In the genomic region with DNA sequence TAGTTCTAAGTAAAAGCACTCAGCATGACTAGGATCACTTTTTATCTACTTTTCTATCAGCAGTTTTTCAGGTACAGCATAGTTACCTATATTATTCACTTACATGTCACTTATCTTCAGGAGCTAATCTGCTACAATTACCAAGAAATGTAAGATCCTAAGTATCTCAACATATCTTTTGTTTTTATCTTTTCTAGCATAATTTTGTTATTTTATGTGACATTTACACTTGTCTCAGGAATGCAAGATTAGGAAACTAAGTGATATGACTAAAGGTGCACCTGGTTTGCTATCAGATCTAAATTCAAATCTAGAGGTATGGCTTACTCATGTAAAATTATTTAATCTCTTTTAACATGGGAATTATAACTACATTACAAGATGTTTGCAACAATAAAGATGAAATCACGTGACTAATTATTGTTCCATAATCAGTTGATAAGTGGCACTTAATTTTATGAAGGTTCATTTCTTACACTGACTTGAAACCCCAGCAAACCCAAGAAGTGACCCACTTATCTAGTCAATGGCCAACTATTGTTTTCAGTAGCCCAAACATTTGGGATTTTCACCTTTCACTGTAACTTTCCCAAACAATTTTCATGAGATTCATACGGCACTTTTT, we compare ENCODE assay signal across 28 cellular contexts.
"Had no signal": no experiment of that assay in that cellular context is flagged by ENCODE, and none has a peak within 500 bp of the region (broad histone marks: within the 10 kb centered on the region; RNA-seq: fewer than 3 reads in every experiment).

No MANE protein-coding gene starts in this region.

- DNase-seq: natural killer cell; occipital lobe; ovary; posterior cingulate gyrus; psoas muscle; right cardiac atrium; spleen; stimulated activated CD4-positive, alpha-beta T cell treated with anti-CD3 and anti-CD28 coated beads, Interleukin-12 subunit alpha, Interleukin-12 subunit beta, amount 100 ng/mL, for 4 hours; stimulated activated CD4-positive, alpha-beta T cell treated with anti-CD3 and anti-CD28 coated beads, Interleukin-1b, Interleukin-23, amount 100 ng/mL, for 48 hours; stimulated activated CD4-positive, alpha-beta T cell treated with anti-CD3 and anti-CD28 coated beads, Interleukin-4, amount 100 ng/mL, for 1 hour; stimulated activated CD4-positive, alpha-beta T cell treated with anti-CD3 and anti-CD28 coated beads, Interleukin-4, amount 100 ng/mL, for 4 hours; stimulated activated CD8-positive, alpha-beta memory T cell treated with anti-CD3 and anti-CD28 coated beads, Interleukin-4, amount 100 ng/mL, for 48 hours; stimulated activated naive CD4-positive, alpha-beta T cell; stimulated activated naive CD8-positive, alpha-beta T cell treated with anti-CD3 and anti-CD28 coated beads, Interleukin-15, amount 100 ng/mL, for 72 hours; stimulated activated naive CD8-positive, alpha-beta T cell treated with anti-CD3 and anti-CD28 coated beads, Interleukin-15, Interleukin-2, amounts not matched to agents 100 U/mL and 50 U/mL, for 24 hours; substantia nigra; testis; tibial artery; transverse colon; upper lobe of left lung had no signal

- H3K4me2 ChIP-seq: neural progenitor cell, smooth muscle cell had no signal

- H2AFZ ChIP-seq: parathyroid adenoma had no signal

- H3K4me3 ChIP-seq: neural progenitor cell, ovary, psoas muscle, skin epidermis, smooth muscle cell, spleen, suprapubic skin, testis, tibial artery, transverse colon, upper lobe of left lung, vagina had no signal

- H3K36me3 ChIP-seq: neural progenitor cell, ovary, spleen, suprapubic skin, tibial artery, transverse colon, upper lobe of left lung, vagina had no signal

- H3K27ac ChIP-seq: neural progenitor cell, ovary, parathyroid adenoma, psoas muscle, skin epidermis, spleen, suprapubic skin, testis, tibial artery, transverse colon, upper lobe of left lung, vagina had no signal

- H3K27me3 ChIP-seq: neural progenitor cell, spleen, suprapubic skin, testis, tibial artery, transverse colon, upper lobe of left lung, vagina had no signal

- H3K9ac ChIP-seq: neural progenitor cell, parathyroid adenoma had no signal

- ATAC-seq: natural killer cell; psoas muscle; right cardiac atrium; sciatic nerve; stimulated activated memory B cell treated with anti-CD40 and anti-IgM and Interleukin-4, amounts not matched to agents 10 μg/mL and 1 μg/mL and 100 μg/mL, for 72 hours; stimulated activated naive CD8-positive, alpha-beta T cell treated with anti-CD3 and anti-CD28 coated beads, Interleukin-15, amount 100 ng/mL, for 72 hours; stimulated activated naive CD8-positive, alpha-beta T cell treated with anti-CD3 and anti-CD28 coated beads, Interleukin-15, Interleukin-2, amounts not matched to agents 100 U/mL and 50 U/mL, for 24 hours had no signal

- H3K79me2 ChIP-seq: parathyroid adenoma had no signal

- H3K4me1 ChIP-seq: neural progenitor cell, parathyroid adenoma, psoas muscle, spleen, suprapubic skin, testis, tibial artery, transverse colon, upper lobe of left lung, vagina had no signal

- H3K9me3 ChIP-seq: ovary, psoas muscle, spleen, suprapubic skin, testis, tibial artery, transverse colon, upper lobe of left lung, vagina had no signal
